Comparison of ENCODE assay signal across 1 cellular context in the genomic region with DNA sequence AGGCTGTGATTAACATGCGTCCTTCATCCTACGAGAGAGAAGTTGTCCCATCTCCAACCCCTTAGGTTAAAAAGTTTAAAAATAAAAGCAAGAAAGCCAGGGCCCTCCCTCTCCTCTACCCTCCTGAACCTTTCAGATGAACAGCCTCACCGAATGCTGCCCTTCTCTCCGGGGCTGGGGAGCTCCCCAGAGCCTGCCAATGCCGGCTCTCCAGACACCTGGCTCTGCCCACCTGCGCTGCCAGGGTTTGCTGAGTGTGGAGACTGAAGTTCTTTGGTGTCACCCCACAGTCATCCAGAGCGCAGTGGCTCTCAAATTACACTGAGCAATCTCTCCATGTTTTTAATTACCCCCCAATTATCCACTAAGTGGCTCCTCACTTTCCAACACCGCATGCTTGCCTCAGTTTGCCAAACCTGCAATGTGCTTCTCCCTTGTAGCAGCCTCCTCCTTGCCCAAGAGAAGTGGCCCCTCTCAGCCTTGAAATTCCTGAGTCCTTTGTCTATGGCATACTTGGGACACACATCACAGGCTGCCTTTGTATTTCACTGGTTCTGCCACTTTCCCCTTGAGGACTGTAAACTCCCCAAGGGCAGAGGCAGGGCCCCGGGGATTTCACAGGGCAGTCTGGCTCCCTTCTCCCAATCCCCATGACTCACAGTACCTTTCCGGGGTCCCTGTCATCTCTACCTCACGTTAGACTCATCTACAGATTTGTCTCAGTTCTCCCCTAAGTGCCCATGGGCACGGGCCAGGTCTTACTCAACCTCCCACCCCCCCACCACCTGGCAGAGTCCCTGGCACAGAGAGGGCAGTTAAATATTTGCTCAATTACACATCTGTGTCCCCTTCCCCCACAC.
TF ChIP-seq lines count a peak whose summit lies in the region.

No MANE protein-coding gene starts in this region.

TF ChIP-seq in H1, 55 proteins besides CTCF, POLR2A, EP300 and RAD21:
- TF ChIP-seq JUND (IDR thresholded peaks at IDR 0.05; ENCODE audit: low read length) (no peak), CREB1 (IDR thresholded peaks at IDR 0.05) (no peak), YY1 (IDR thresholded peaks at IDR 0.05; ENCODE audit: low read depth, low read length) (no peak), TEAD4 (IDR thresholded peaks at IDR 0.05; ENCODE audit: low read depth, low read length) (peak; percentile 75), TCF12 (IDR thresholded peaks at IDR 0.05; ENCODE audit: low read depth, low read length) (no peak), POLR2AphosphoS5 (IDR thresholded peaks at IDR 0.05; ENCODE audit: low read depth, low read length) (peak; percentile 55), TAF1 (IDR thresholded peaks at IDR 0.05; ENCODE audit: low read depth, low read length) (peak; percentile 17; the same call in 1 of the 2 replicates), TBP (IDR thresholded peaks at IDR 0.05; ENCODE audit: low read depth, low read length) (no peak), GABPA (IDR thresholded peaks at IDR 0.05; ENCODE audit: borderline replicate concordance, insufficient read depth, low read length) (no peak), SIN3A (conservative IDR thresholded peaks at IDR 0.05 in 1 of 2, IDR thresholded peaks at IDR 0.05 in 1 of 2; ENCODE audit: low read depth in 1 of 2, low read length in 2 of 2) (0 out of 4 replicates have a peak, but pooled peaks have one; percentile 26 to 68), TAF7 (optimal IDR thresholded peaks at IDR 0.05; ENCODE audit: borderline replicate concordance, low read depth, low read length) (peak; percentile 2), HDAC2 (IDR thresholded peaks at IDR 0.05; ENCODE audit: borderline replicate concordance in 1 of 2, low read depth in 2 of 2, low read length in 2 of 2) (no peak), SP2 (IDR thresholded peaks at IDR 0.05; ENCODE audit: low read length) (no peak), SIX5 (IDR thresholded peaks at IDR 0.05; ENCODE audit: low read depth, low read length) (no peak), BRCA1 (IDR thresholded peaks at IDR 0.05; ENCODE audit: low read depth, low read length) (no peak)
- TF ChIP-seq, protein P1, sequence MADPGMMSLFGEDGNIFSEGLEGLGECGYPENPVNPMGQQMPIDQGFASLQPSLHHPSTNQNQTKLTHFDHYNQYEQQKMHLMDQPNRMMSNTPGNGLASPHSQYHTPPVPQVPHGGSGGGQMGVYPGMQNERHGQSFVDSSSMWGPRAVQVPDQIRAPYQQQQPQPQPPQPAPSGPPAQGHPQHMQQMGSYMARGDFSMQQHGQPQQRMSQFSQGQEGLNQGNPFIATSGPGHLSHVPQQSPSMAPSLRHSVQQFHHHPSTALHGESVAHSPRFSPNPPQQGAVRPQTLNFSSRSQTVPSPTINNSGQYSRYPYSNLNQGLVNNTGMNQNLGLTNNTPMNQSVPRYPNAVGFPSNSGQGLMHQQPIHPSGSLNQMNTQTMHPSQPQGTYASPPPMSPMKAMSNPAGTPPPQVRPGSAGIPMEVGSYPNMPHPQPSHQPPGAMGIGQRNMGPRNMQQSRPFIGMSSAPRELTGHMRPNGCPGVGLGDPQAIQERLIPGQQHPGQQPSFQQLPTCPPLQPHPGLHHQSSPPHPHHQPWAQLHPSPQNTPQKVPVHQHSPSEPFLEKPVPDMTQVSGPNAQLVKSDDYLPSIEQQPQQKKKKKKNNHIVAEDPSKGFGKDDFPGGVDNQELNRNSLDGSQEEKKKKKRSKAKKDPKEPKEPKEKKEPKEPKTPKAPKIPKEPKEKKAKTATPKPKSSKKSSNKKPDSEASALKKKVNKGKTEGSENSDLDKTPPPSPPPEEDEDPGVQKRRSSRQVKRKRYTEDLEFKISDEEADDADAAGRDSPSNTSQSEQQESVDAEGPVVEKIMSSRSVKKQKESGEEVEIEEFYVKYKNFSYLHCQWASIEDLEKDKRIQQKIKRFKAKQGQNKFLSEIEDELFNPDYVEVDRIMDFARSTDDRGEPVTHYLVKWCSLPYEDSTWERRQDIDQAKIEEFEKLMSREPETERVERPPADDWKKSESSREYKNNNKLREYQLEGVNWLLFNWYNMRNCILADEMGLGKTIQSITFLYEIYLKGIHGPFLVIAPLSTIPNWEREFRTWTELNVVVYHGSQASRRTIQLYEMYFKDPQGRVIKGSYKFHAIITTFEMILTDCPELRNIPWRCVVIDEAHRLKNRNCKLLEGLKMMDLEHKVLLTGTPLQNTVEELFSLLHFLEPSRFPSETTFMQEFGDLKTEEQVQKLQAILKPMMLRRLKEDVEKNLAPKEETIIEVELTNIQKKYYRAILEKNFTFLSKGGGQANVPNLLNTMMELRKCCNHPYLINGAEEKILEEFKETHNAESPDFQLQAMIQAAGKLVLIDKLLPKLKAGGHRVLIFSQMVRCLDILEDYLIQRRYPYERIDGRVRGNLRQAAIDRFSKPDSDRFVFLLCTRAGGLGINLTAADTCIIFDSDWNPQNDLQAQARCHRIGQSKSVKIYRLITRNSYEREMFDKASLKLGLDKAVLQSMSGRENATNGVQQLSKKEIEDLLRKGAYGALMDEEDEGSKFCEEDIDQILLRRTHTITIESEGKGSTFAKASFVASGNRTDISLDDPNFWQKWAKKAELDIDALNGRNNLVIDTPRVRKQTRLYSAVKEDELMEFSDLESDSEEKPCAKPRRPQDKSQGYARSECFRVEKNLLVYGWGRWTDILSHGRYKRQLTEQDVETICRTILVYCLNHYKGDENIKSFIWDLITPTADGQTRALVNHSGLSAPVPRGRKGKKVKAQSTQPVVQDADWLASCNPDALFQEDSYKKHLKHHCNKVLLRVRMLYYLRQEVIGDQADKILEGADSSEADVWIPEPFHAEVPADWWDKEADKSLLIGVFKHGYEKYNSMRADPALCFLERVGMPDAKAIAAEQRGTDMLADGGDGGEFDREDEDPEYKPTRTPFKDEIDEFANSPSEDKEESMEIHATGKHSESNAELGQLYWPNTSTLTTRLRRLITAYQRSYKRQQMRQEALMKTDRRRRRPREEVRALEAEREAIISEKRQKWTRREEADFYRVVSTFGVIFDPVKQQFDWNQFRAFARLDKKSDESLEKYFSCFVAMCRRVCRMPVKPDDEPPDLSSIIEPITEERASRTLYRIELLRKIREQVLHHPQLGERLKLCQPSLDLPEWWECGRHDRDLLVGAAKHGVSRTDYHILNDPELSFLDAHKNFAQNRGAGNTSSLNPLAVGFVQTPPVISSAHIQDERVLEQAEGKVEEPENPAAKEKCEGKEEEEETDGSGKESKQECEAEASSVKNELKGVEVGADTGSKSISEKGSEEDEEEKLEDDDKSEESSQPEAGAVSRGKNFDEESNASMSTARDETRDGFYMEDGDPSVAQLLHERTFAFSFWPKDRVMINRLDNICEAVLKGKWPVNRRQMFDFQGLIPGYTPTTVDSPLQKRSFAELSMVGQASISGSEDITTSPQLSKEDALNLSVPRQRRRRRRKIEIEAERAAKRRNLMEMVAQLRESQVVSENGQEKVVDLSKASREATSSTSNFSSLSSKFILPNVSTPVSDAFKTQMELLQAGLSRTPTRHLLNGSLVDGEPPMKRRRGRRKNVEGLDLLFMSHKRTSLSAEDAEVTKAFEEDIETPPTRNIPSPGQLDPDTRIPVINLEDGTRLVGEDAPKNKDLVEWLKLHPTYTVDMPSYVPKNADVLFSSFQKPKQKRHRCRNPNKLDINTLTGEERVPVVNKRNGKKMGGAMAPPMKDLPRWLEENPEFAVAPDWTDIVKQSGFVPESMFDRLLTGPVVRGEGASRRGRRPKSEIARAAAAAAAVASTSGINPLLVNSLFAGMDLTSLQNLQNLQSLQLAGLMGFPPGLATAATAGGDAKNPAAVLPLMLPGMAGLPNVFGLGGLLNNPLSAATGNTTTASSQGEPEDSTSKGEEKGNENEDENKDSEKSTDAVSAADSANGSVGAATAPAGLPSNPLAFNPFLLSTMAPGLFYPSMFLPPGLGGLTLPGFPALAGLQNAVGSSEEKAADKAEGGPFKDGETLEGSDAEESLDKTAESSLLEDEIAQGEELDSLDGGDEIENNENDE (IDR thresholded peaks at IDR 0.05; ENCODE audit: insufficient replicate concordance, low read length) = no peak
- TF ChIP-seq, protein P2, sequence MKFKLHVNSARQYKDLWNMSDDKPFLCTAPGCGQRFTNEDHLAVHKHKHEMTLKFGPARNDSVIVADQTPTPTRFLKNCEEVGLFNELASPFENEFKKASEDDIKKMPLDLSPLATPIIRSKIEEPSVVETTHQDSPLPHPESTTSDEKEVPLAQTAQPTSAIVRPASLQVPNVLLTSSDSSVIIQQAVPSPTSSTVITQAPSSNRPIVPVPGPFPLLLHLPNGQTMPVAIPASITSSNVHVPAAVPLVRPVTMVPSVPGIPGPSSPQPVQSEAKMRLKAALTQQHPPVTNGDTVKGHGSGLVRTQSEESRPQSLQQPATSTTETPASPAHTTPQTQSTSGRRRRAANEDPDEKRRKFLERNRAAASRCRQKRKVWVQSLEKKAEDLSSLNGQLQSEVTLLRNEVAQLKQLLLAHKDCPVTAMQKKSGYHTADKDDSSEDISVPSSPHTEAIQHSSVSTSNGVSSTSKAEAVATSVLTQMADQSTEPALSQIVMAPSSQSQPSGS (IDR thresholded peaks at IDR 0.05; ENCODE audit: low read length) = 0 out of 2 replicates have a peak, but pooled peaks have one; percentile 26
- TF ChIP-seq, protein P3, sequence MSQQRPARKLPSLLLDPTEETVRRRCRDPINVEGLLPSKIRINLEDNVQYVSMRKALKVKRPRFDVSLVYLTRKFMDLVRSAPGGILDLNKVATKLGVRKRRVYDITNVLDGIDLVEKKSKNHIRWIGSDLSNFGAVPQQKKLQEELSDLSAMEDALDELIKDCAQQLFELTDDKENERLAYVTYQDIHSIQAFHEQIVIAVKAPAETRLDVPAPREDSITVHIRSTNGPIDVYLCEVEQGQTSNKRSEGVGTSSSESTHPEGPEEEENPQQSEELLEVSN (IDR thresholded peaks at IDR 0.05) = no peak
TF ChIP-seq in H1: peak in this region for 6.
